ENCODE assay signal across 13 cellular contexts in genomic region chr3:30623375-30623774, GRCh38. TPM values are rescaled to one million over a fixed set of nuclear protein-coding genes. Genes with fewer than 3 reads are reported as not detected.
DNase-seq lines count a peak whose midpoint lies in the region; ATAC-seq, FAIRE-seq and TF ChIP-seq lines count a peak whose summit lies in the region.
"Had no signal": no experiment of that assay in that cellular context is flagged by ENCODE, and none has a peak within 500 bp of the region (broad histone marks: within the 10 kb centered on the region; RNA-seq: fewer than 3 reads in every experiment).

No MANE protein-coding gene starts in this region.

- peak; percentile 19 to 26 for ATAC-seq in activated T-cell treated with anti-CD3 and anti-CD28 coated beads, Interleukin-2, amount 50 U/mL, for 72 hours (replicated peaks in 1 of 2)
- ATAC-seq in stimulated activated naive CD8-positive, alpha-beta T cell treated with anti-CD3 and anti-CD28 coated beads, Interleukin-15, Interleukin-2, amounts not matched to agents 100 U/mL and 50 U/mL, for 24 hours: peak; percentile 55

- H3K36me3 Mint-ChIP-seq in activated T-cell treated with anti-CD3 and anti-CD28 coated beads, Interleukin-2, amount 50 U/mL, for 72 hours (ENCODE audit: insufficient read depth in 2 of 2): peaks cover 11 to 31% of the 10 kb centered on the region in 2 donors

- no peaks in the 10 kb centered on the region for H3K9me3 Mint-ChIP-seq in activated T-cell treated with anti-CD3 and anti-CD28 coated beads, Interleukin-2, amount 50 U/mL, for 72 hours
- H3K9me3 Mint-ChIP-seq: neural crest cell had no signal

- H3K27me3 Mint-ChIP-seq in activated T-cell treated with anti-CD3 and anti-CD28 coated beads, Interleukin-2, amount 50 U/mL, for 72 hours (ENCODE audit: low read depth): no peaks in the 10 kb centered on the region
- H3K27me3 Mint-ChIP-seq: dendritic cell treated with granulocyte-macrophage colony-stimulating factor and Interleukin-4, amounts not matched to agents 40 ng/mL and 50 ng/mL, for 4 days had no signal

- H3K4me3 Mint-ChIP-seq in activated T-cell treated with anti-CD3 and anti-CD28 coated beads, Interleukin-2, amount 50 U/mL, for 72 hours: peak overlapping the region; percentile 74 to 78
- H3K4me3 Mint-ChIP-seq: dendritic cell treated with granulocyte-macrophage colony-stimulating factor and Interleukin-4, amounts not matched to agents 40 ng/mL and 50 ng/mL, for 4 days; neural crest cell had no signal

- no peak overlapping the region for H3K4me3 ChIP-seq in choroid plexus epithelial cell (ENCODE audit: low read depth, low read length)

- TF ChIP-seq CTCF in choroid plexus epithelial cell (conservative IDR thresholded peaks at IDR 0.05; ENCODE audit: low read depth, low read length): no peak

- H3K27ac Mint-ChIP-seq in activated T-cell treated with anti-CD3 and anti-CD28 coated beads, Interleukin-2, amount 50 U/mL, for 72 hours: peak overlapping the region; percentile 97
- H3K27ac Mint-ChIP-seq: dendritic cell treated with granulocyte-macrophage colony-stimulating factor and Interleukin-4, amounts not matched to agents 40 ng/mL and 50 ng/mL, for 4 days had no signal

- FAIRE-seq in RCC 7860 (lab: Jason Lieb, UNC): peak; percentile 73
- FAIRE-seq: keratinocyte had no signal

- DNase-seq in activated T-cell treated with anti-CD3 and anti-CD28 coated beads, Interleukin-2, amount 50 U/mL, for 72 hours: peak in 1 of 2 donors; percentile 16
- no peak for DNase-seq in activated T-cell treated with anti-CD3 and anti-CD28 coated beads for 4 hours
- peak; percentile 50 for DNase-seq in RCC 7860 (ENCODE audit: low spot score)
- DNase-seq in choroid plexus epithelial cell (ENCODE audit: low read depth): peak; percentile 50
- DNase-seq in stimulated activated naive CD8-positive, alpha-beta T cell treated with anti-CD3 and anti-CD28 coated beads, Interleukin-15, Interleukin-2, amounts not matched to agents 100 U/mL and 50 U/mL, for 24 hours: no peak
- no peak for DNase-seq in SKM-1 (lab: John Stamatoyannopoulos, UW; ENCODE audit: unreplicated experiment)
- no peak for DNase-seq in DMS79 (lab: John Stamatoyannopoulos, UW)
- DNase-seq in pons (ENCODE audit: low spot score): no peak
- DNase-seq: NCI-H1048, NCI-H446 had no signal

- H3K4me1 Mint-ChIP-seq in activated T-cell treated with anti-CD3 and anti-CD28 coated beads, Interleukin-2, amount 50 U/mL, for 72 hours (ENCODE audit: low read depth): peaks cover 99% of the 10 kb centered on the region

RNA-seq across cellular contexts. Expression of gene TGFBR2, which starts 17.0 kb away (rescaled TPM):
- 10 to 100 TPM; 37.7 to 45.9 TPM for total RNA-seq in activated T-cell treated with anti-CD3 and anti-CD28 coated beads, Interleukin-2, amount 50 U/mL, for 72 hours

Comparison
In these comparisons a context has a peak if more than half of its experiments do, and no peak if none do; other contexts are left out.
1. DNase-seq: peak in RCC 7860 (single experiment) and choroid plexus epithelial cell (single experiment); none in activated T-cell treated with anti-CD3 and anti-CD28 coated beads for 4 hours (single experiment), stimulated activated naive CD8-positive, alpha-beta T cell treated with anti-CD3 and anti-CD28 coated beads, Interleukin-15, Interleukin-2, amounts not matched to agents 100 U/mL and 50 U/mL, for 24 hours (single experiment), SKM-1 (single experiment), DMS79 (single experiment) and pons (single experiment).